In genomic region chr3:134250717-134251220, GRCh38 we compare ENCODE assay signal across 8 cellular contexts. TPM values are rescaled to one million over a fixed set of nuclear protein-coding genes. Genes with fewer than 3 reads are reported as not detected.
DNase-seq lines count a peak whose midpoint lies in the region; TF ChIP-seq lines count a peak whose summit lies in the region.

Gene RYK, minus strand, starts transcription at chr3:134250859. Its CDS starts 205 bp downstream, at chr3:134250654.

- H2BK15ac ChIP-seq in neuronal stem cell (ENCODE audit: low read length), result peak within 1 kb of the TSS; percentile 22

- H3K18ac ChIP-seq in neuronal stem cell (ENCODE audit: low read length), result peak within 1 kb of the TSS; percentile 98

- H3K9me3 ChIP-seq in neuronal stem cell (replicated peaks in 1 of 2; ENCODE audit: control insufficient read depth in 2 of 2, insufficient read depth in 1 of 2, low read depth in 1 of 2, low read length in 2 of 2), result peaks cover 0 to 12% of the 10 kb centered on the region in 2 donors

- peaks cover 9 to 12% of the 10 kb centered on the region in 2 donors for H3K4me1 ChIP-seq in neuronal stem cell (ENCODE audit: control insufficient read depth in 2 of 2, insufficient read depth in 1 of 2, low read depth in 1 of 2, low read length in 2 of 2)

- H3K27me3 ChIP-seq in H7 (ENCODE audit: control insufficient read depth, insufficient read depth, low read length) (no peaks in the 10 kb centered on the region), neuronal stem cell (ENCODE audit: control insufficient read depth in 3 of 3, insufficient read depth in 3 of 3, low read depth in 1 of 3, low read length in 3 of 3) (no peaks in the 10 kb centered on the region)

- H2BK12ac ChIP-seq in neuronal stem cell (ENCODE audit: low read length), result peak within 1 kb of the TSS; percentile 44

- H3K9ac ChIP-seq in neuronal stem cell (ENCODE audit: low read depth, low read length, poor library complexity), result peak within 1 kb of the TSS; percentile 96

- H3K4ac ChIP-seq in neuronal stem cell (ENCODE audit: low read length), result no peak within 1 kb of the TSS

- H2BK120ac ChIP-seq in neuronal stem cell (ENCODE audit: low read depth, low read length), result no peak within 1 kb of the TSS

- TF ChIP-seq CTCF in subcutaneous adipose tissue (IDR thresholded peaks at IDR 0.05; ENCODE audit: low read depth), result no peak

- H3K27ac ChIP-seq in neuronal stem cell (replicated peaks; ENCODE audit: low read length), result peak within 1 kb of the TSS; percentile 82

- peak within 1 kb of the TSS; percentile 46 for H2BK5ac ChIP-seq in neuronal stem cell (ENCODE audit: low read length)

- peak within 1 kb of the TSS; percentile 94 for H3K23ac ChIP-seq in neuronal stem cell (ENCODE audit: low read depth, low read length, poor library complexity)

- H3K4me3 ChIP-seq in H7 (ENCODE audit: insufficient read depth, low read depth, low read length) (peak within 1 kb of the TSS; percentile 69), neuronal stem cell (ENCODE audit: low read length in 2 of 2) (peak within 1 kb of the TSS; percentile 86 to 89)

- no peaks in the 10 kb centered on the region for H3K79me1 ChIP-seq in neuronal stem cell (ENCODE audit: low read depth, low read length)

- DNase-seq in ELR (ENCODE audit: low read depth) (peak; percentile 83), H7 (peak; percentile 94), M059J (ENCODE audit: low read depth) (peak; percentile 79), SHP77 treated with DMSO at 0.1 percent for 48 hours (lab: John Stamatoyannopoulos, UW) (peak; percentile 76), foreskin melanocyte (peak; percentile 74), neuronal stem cell (ENCODE audit: low spot score) (peak; percentile 83)
- DNase-seq in activated naive CD4-positive, alpha-beta T cell (lab: John Stamatoyannopoulos, UW), result peak; percentile 27 to 71 (median 54)

- peak within 1 kb of the TSS; percentile 87 for H2AFZ ChIP-seq in neuronal stem cell (ENCODE audit: low read length)

- no peak within 1 kb of the TSS for H4K91ac ChIP-seq in neuronal stem cell (ENCODE audit: low read depth, low read length, poor library complexity)

- H3K4me2 ChIP-seq in neuronal stem cell (ENCODE audit: insufficient read depth, low read length, poor library complexity, severe bottlenecking), result peak within 1 kb of the TSS; percentile 70

- no peak within 1 kb of the TSS for H4K8ac ChIP-seq in neuronal stem cell (ENCODE audit: low read depth, low read length)

- H3K14ac ChIP-seq in neuronal stem cell (ENCODE audit: low read length), result peak within 1 kb of the TSS; percentile 76

- no peak within 1 kb of the TSS for H2AK5ac ChIP-seq in neuronal stem cell (ENCODE audit: low read depth, low read length)

- no CpG with 5 or more reads among the region's 59 CpGs for whole genome bisulfite sequencing in neuronal stem cell (ENCODE audit: extremely low coverage in 2 of 2, insufficient read length in 2 of 2, insufficient replicate concordance in 1 of 2), 2 donors

- H3K36me3 ChIP-seq in H7 (replicated peaks; ENCODE audit: control insufficient read depth, insufficient read depth, low read length) (no peaks in the 10 kb centered on the region; the same call in 1 of the 2 replicates), neuronal stem cell (replicated peaks in 1 of 2; ENCODE audit: control insufficient read depth in 2 of 2, insufficient read depth in 2 of 2, low read length in 2 of 2) (no peaks in the 10 kb centered on the region)

RNA-seq across cellular contexts. Expression of gene RYK, which starts in this region (rescaled TPM):
- total RNA-seq in H7 (2014; rRNA removed; shearing (Covaris generic)), result 74.7 and 79.2 TPM in 2 replicates
- 71.7 and 87.7 TPM in 2 replicates for total RNA-seq in M059J (2014; rRNA removed; shearing (Covaris generic))
- 73.2 TPM for polyA plus RNA-seq in neuronal stem cell (2013, experiment 1 of 2)
- polyA plus RNA-seq in neuronal stem cell (2013, experiment 2 of 2), result 76.3 TPM
- total RNA-seq in subcutaneous adipose tissue, result 10 to 100 TPM; 59.9 to 98.5 (median 93.4) TPM

Comparison
In these comparisons a context has a peak if more than half of its experiments do, and no peak if none do; other contexts are left out.
1. Peak in every context shown above with its lines: DNase-seq, H3K4me3 ChIP-seq and H3K27ac ChIP-seq.